Comparison of ENCODE assay signal across 7 cellular contexts in the genomic region with DNA sequence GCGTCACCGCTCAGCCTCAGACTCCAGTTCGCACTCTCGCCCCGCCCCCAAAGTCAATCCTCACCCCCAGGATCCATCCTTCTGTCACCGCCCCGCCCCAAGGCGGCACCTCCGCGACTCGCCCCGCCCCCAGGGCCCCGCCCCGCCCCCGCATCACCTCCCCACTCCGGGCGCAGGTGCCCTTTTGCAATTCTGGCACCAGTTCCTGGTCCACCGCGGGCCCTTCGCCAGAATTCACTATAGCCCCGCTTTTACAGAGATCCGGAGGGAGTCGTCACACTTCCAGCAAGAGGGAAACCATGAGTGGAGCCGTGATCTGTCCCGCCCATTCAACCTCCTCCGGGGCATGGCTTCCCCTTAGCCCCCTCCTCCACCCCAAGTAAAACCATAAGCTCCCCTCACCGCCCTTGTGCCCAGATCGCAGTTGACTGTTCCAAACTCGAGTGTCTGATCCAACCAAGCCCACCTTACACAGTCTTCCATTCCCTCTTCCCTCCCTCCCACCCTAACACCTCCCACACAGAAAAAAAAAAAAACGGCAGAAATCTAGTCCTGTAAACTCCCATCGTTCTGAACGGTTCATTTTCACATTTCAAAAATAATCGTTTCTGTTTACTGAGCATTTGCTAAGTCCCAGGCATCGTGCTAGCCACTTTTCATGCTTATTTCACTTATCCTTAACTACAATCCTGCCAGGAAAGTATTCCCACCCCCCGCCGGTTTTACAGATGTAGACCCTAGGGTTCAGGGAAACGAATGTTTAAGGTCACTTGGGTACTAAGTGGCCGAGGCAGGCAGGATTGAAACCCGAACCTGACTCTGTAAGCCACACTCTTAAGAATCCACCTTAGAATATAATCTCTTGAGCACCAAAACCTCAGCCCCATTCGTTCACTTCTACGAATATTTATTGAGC. TPM values are rescaled to one million over a fixed set of nuclear protein-coding genes. Genes with fewer than 3 reads are reported as not detected.
DNase-seq lines count a peak whose midpoint lies in the region; ATAC-seq, FAIRE-seq and TF ChIP-seq lines count a peak whose summit lies in the region.

No MANE protein-coding gene starts in this region.

- H3K4me2 ChIP-seq in GM23248 (ENCODE audit: unreplicated experiment) (peak overlapping the region; percentile 92), Loucy (ENCODE audit: low read depth, low read length, poor library complexity, severe bottlenecking) (peak overlapping the region; percentile 76)

- TF ChIP-seq POLR2A in GM12892 (IDR thresholded peaks at IDR 0.05; ENCODE audit: low read depth, low read length): no peak

- FAIRE-seq in GM12892 (lab: Jason Lieb, UNC): no peak

- ATAC-seq in Right ventricle myocardium superior (ENCODE audit: poor library complexity): peak; percentile 75

- H3F3A ChIP-seq in GM23248 (ENCODE audit: insufficient read depth) (peaks cover 18% of the 10 kb centered on the region), Loucy (ENCODE audit: low read depth) (peaks cover 7% of the 10 kb centered on the region; the same call in 1 of the 2 replicates)

- H3K9ac ChIP-seq in GM23248 (peak overlapping the region; percentile 75), Loucy (ENCODE audit: low read depth, low read length, poor library complexity, severe bottlenecking) (peak overlapping the region; percentile 51)

- DNase-seq in GM12892 (ENCODE audit: insufficient read length): peak; percentile 78
- DNase-seq in GM23248: peak; percentile 23
- peak; percentile 100 for DNase-seq in activated naive CD4-positive, alpha-beta T cell treated with anti-CD3 and anti-CD28 coated beads, Interleukin-2, amount 50 U/mL, for 16 hours
- DNase-seq in Right ventricle myocardium superior: no peak
- peak; percentile 66 for DNase-seq in pons (ENCODE audit: low spot score)
- DNase-seq in NCI-H187 treated with DMSO at 0.1 percent for 48 hours (lab: John Stamatoyannopoulos, UW): no peak

- peak overlapping the region; percentile 98 for H3K27ac ChIP-seq in GM23248

- no peaks in the 10 kb centered on the region for H3K9me2 ChIP-seq in GM23248 (ENCODE audit: insufficient read depth)
- no peaks in the 10 kb centered on the region for H3K9me2 ChIP-seq in Loucy (replicated peaks; ENCODE audit: low read depth, low read length)

- H3K4me3 ChIP-seq in GM23248 (peak overlapping the region; percentile 86), Loucy (ENCODE audit: low read length, poor library complexity, severe bottlenecking) (peak overlapping the region; percentile 79)

- peak overlapping the region; percentile 91 for H2AFZ ChIP-seq in GM23248
- H2AFZ ChIP-seq in Loucy (ENCODE audit: low read length): peak overlapping the region; percentile 90

- H3K79me2 ChIP-seq in GM23248 (ENCODE audit: insufficient read depth) (peaks cover 41% of the 10 kb centered on the region), Loucy (ENCODE audit: insufficient read depth, low read length) (peaks cover 31% of the 10 kb centered on the region)

- 1% methylated on average over 20 to 41 of the region's 41 CpGs for WGBS in GM23248 (ENCODE audit: low coverage in 1 of 2, low lambda C conversion rate in 2 of 2, missing lambda C conversion rate in 2 of 2), 2 experiments

- intact Hi-C loops in Right ventricle myocardium superior (cut with DNase I): no loop called here

- H4K20me1 ChIP-seq in GM23248 (ENCODE audit: insufficient read depth) (no peaks in the 10 kb centered on the region), Loucy (ENCODE audit: insufficient read depth, low read length, poor library complexity, severe bottlenecking) (peaks cover 4% of the 10 kb centered on the region)

- no peaks in the 10 kb centered on the region for H3K9me3 ChIP-seq in GM23248 (ENCODE audit: low read depth)
- no peaks in the 10 kb centered on the region for H3K9me3 ChIP-seq in Loucy (ENCODE audit: insufficient read depth, low read depth, low read length)

- TF ChIP-seq CTCF in Loucy (conservative IDR thresholded peaks at IDR 0.05; ENCODE audit: low read length): no peak

- no peaks in the 10 kb centered on the region for H3K27me3 ChIP-seq in GM23248 (replicated peaks; ENCODE audit: insufficient read depth)
- no peaks in the 10 kb centered on the region for H3K27me3 ChIP-seq in Loucy (ENCODE audit: insufficient read depth, low read length, poor library complexity, severe bottlenecking)

- H3K36me3 ChIP-seq in GM23248 (ENCODE audit: low read depth) (no peaks in the 10 kb centered on the region), Loucy (ENCODE audit: insufficient read depth, low read length) (no peaks in the 10 kb centered on the region)

- in situ Hi-C loops in GM23248 (cut with MboI): no loop called here

- H3K4me1 ChIP-seq in GM23248 (ENCODE audit: insufficient read depth) (peaks cover 23% of the 10 kb centered on the region; the same call in 1 of the 2 replicates), Loucy (ENCODE audit: insufficient read depth, low read length, poor library complexity, severe bottlenecking) (peaks cover 37% of the 10 kb centered on the region)

RNA-seq across cellular contexts. Expression of a gene that starts 1.3 kb away (rescaled TPM):
- 4.3 TPM for polyA plus RNA-seq in GM12892 (2012; ENCODE audit: missing spikeins)
- total RNA-seq in GM23248 (2014; rRNA removed; shearing (Covaris generic)): 15.8 and 18.5 TPM in 2 replicates
- 6.7 and 7.6 TPM in 2 replicates for polyA plus RNA-seq in GM23248 (2016; fragmentation: Nextera tagmentation; extraction: Ambion mirVana)
- 13.6 TPM for total RNA-seq in Right ventricle myocardium superior

RNA-seq across cellular contexts. Expression of a gene that starts 1.3 kb away (rescaled TPM):
- polyA plus RNA-seq in GM12892 (2012; ENCODE audit: missing spikeins): 6.6 TPM
- total RNA-seq in GM23248 (2014; rRNA removed; shearing (Covaris generic)): 21.8 and 22.5 TPM in 2 replicates
- polyA plus RNA-seq in GM23248 (2016; fragmentation: Nextera tagmentation; extraction: Ambion mirVana): 10.0 and 10.2 TPM in 2 replicates
- total RNA-seq in Right ventricle myocardium superior: 16.6 TPM

RNA-seq across cellular contexts. Expression of a gene that starts 49.4 kb away (rescaled TPM):
- polyA plus RNA-seq in GM12892 (2012; ENCODE audit: missing spikeins): not detected
- total RNA-seq in GM23248 (2014; rRNA removed; shearing (Covaris generic)): not detected in 2 replicates
- polyA plus RNA-seq in GM23248 (2016; fragmentation: Nextera tagmentation; extraction: Ambion mirVana): not detected in 2 replicates
- not detected for total RNA-seq in Right ventricle myocardium superior

RNA-seq across cellular contexts. Expression of a gene that starts 59.5 kb away (rescaled TPM):
- polyA plus RNA-seq in GM12892 (2012; ENCODE audit: missing spikeins): 3.3 TPM
- total RNA-seq in GM23248 (2014; rRNA removed; shearing (Covaris generic)): 2.2 and 3.9 TPM in 2 replicates
- 0.75 and 0.85 TPM in 2 replicates for polyA plus RNA-seq in GM23248 (2016; fragmentation: Nextera tagmentation; extraction: Ambion mirVana)
- 0.11 TPM for total RNA-seq in Right ventricle myocardium superior

Comparison
In these comparisons a context has a peak if more than half of its experiments do, and no peak if none do; other contexts are left out.
1. DNase-seq: peak in GM12892 (single experiment), GM23248 (single experiment), activated naive CD4-positive, alpha-beta T cell treated with anti-CD3 and anti-CD28 coated beads, Interleukin-2, amount 50 U/mL, for 16 hours (single experiment) and pons (single experiment); none in Right ventricle myocardium superior (single experiment) and NCI-H187 treated with DMSO at 0.1 percent for 48 hours (single experiment).